In the genomic region with DNA sequence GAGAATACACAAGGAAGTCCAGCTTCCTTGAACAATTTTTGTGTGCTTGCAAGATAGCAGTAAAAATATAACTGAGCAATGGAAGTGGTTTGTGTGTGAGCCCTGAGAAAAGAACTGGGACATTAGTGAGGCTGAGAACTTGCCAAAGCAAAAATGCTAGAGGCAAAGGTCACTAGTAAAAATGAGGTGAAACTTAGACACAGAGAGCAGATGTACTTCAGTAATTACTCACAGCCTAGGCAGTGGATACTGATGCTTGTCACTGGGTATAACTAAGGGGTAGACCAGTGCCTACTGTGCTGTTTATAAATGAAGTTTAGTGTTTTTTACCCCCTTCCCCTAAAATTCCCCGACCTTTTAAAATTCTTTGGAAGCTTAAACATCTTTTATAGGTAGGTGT, we compare ENCODE assay signal across 23 cellular contexts.
DNase-seq lines count a peak whose midpoint lies in the region; ATAC-seq and TF ChIP-seq lines count a peak whose summit lies in the region.
"Had no signal": no experiment of that assay in that cellular context is flagged by ENCODE, and none has a peak within 500 bp of the region (broad histone marks: within the 10 kb centered on the region; RNA-seq: fewer than 3 reads in every experiment).

No MANE protein-coding gene starts in this region.

- peaks cover 20% of the 10 kb centered on the region for H3K4me1 Mint-ChIP-seq in activated naive CD4-positive, alpha-beta T cell treated with anti-CD3 and anti-CD28 coated beads for 36 hours (ENCODE audit: low read depth)
- peaks cover 14% of the 10 kb centered on the region for H3K4me1 Mint-ChIP-seq in stimulated activated naive CD8-positive, alpha-beta T cell treated with anti-CD3 and anti-CD28 coated beads, Interleukin-15, amount 100 ng/mL, for 72 hours

- peaks cover 10 to 43% of the 10 kb centered on the region in 2 donors for H3K36me3 Mint-ChIP-seq in activated naive CD4-positive, alpha-beta T cell treated with anti-CD3 and anti-CD28 coated beads, Interleukin-2, amount 50 U/mL, for 72 hours
- peaks cover 4% of the 10 kb centered on the region for H3K36me3 Mint-ChIP-seq in activated naive CD4-positive, alpha-beta T cell treated with anti-CD3 and anti-CD28 coated beads for 36 hours (ENCODE audit: low read depth)

- 95% methylated on average over 1 of the region's 1 CpG for WGBS in right cardiac atrium

- peak; percentile 67 to 68 for ATAC-seq in activated naive CD4-positive, alpha-beta T cell treated with anti-CD3 and anti-CD28 coated beads, Interleukin-2, amount 50 U/mL, for 72 hours
- ATAC-seq in HG02938 (IDR thresholded peaks at IDR 0.05; ENCODE audit: unreplicated experiment) (peak; percentile 72), GM21717 (IDR thresholded peaks at IDR 0.05; ENCODE audit: unreplicated experiment) (no peak), right cardiac atrium (no peak)
- peak; percentile 72 for ATAC-seq in stimulated activated naive CD8-positive, alpha-beta T cell treated with anti-CD3 and anti-CD28 coated beads, Interleukin-15, amount 100 ng/mL, for 72 hours
- ATAC-seq: naive thymus-derived CD4-positive, alpha-beta T cell had no signal

- CTCF ChIA-PET in activated naive CD4-positive, alpha-beta T cell treated with anti-CD3 and anti-CD28 coated beads for 36 hours (lab: Charles Lee): interaction anchor here (0.6 kb wide), 1 partner anchor 521 kb away, joined by 3 read pairs; no protein-coding TSS in a partner anchor

- no peaks in the 10 kb centered on the region for H3K27me3 Mint-ChIP-seq in activated naive CD4-positive, alpha-beta T cell treated with anti-CD3 and anti-CD28 coated beads for 36 hours (ENCODE audit: low read depth)
- H3K27me3 Mint-ChIP-seq in stimulated activated naive CD8-positive, alpha-beta T cell treated with anti-CD3 and anti-CD28 coated beads, Interleukin-15, amount 100 ng/mL, for 72 hours: no peaks in the 10 kb centered on the region

- no peaks in the 10 kb centered on the region for H3K27me3 ChIP-seq in right cardiac atrium (ENCODE audit: control insufficient read depth, insufficient read depth)
- H3K27me3 ChIP-seq: testis had no signal

- peaks cover 6 to 30% of the 10 kb centered on the region in 2 donors for H3K9me3 Mint-ChIP-seq in activated naive CD4-positive, alpha-beta T cell treated with anti-CD3 and anti-CD28 coated beads, Interleukin-2, amount 50 U/mL, for 72 hours
- peaks cover 2% of the 10 kb centered on the region for H3K9me3 Mint-ChIP-seq in activated naive CD4-positive, alpha-beta T cell treated with anti-CD3 and anti-CD28 coated beads for 36 hours
- H3K9me3 Mint-ChIP-seq in stimulated activated naive CD8-positive, alpha-beta T cell treated with anti-CD3 and anti-CD28 coated beads, Interleukin-15, amount 100 ng/mL, for 72 hours: peaks cover 12 to 32% of the 10 kb centered on the region in 2 donors

- peaks cover 3% of the 10 kb centered on the region for H3K4me1 ChIP-seq in right cardiac atrium (ENCODE audit: control insufficient read depth, insufficient read depth, low read length)
- H3K4me1 ChIP-seq: testis had no signal

- TF ChIP-seq CTCF in astrocyte of the spinal cord (IDR thresholded peaks at IDR 0.05; ENCODE audit: low read depth, low read length): no peak

- H3K27ac Mint-ChIP-seq in activated naive CD4-positive, alpha-beta T cell treated with anti-CD3 and anti-CD28 coated beads, Interleukin-2, amount 50 U/mL, for 72 hours: no peak overlapping the region
- H3K27ac Mint-ChIP-seq in activated naive CD4-positive, alpha-beta T cell treated with anti-CD3 and anti-CD28 coated beads for 36 hours: no peak overlapping the region
- H3K27ac Mint-ChIP-seq in stimulated activated naive CD8-positive, alpha-beta T cell treated with anti-CD3 and anti-CD28 coated beads, Interleukin-15, amount 100 ng/mL, for 72 hours: no peak overlapping the region
- H3K27ac Mint-ChIP-seq: naive thymus-derived CD4-positive, alpha-beta T cell; progenitor cell of endocrine pancreas had no signal

- H3K27ac ChIP-seq in right cardiac atrium (ENCODE audit: low read length) (no peak overlapping the region), caudate nucleus (ENCODE audit: low read depth, low read length) (no peak overlapping the region)
- H3K27ac ChIP-seq: C4-2B, testis had no signal

- no peak overlapping the region for H3K4me3 Mint-ChIP-seq in activated naive CD4-positive, alpha-beta T cell treated with anti-CD3 and anti-CD28 coated beads for 36 hours
- no peak overlapping the region for H3K4me3 Mint-ChIP-seq in stimulated activated naive CD8-positive, alpha-beta T cell treated with anti-CD3 and anti-CD28 coated beads, Interleukin-15, amount 100 ng/mL, for 72 hours
- H3K4me3 Mint-ChIP-seq: naive thymus-derived CD4-positive, alpha-beta T cell had no signal

- no peaks in the 10 kb centered on the region for H3K9me3 ChIP-seq in right cardiac atrium (ENCODE audit: control insufficient read depth, low read length)
- H3K9me3 ChIP-seq: testis had no signal

- in situ Hi-C loops in astrocyte of the spinal cord (cut with HindIII; ENCODE audit: low sequenced_read_pairs): no loop called here

- no peak overlapping the region for H3K4me3 ChIP-seq in astrocyte of the spinal cord (ENCODE audit: low read depth, low read length)
- no peak overlapping the region for H3K4me3 ChIP-seq in right cardiac atrium (ENCODE audit: low read length)
- H3K4me3 ChIP-seq: smooth muscle cell, testis had no signal

- intact Hi-C loops in activated naive CD4-positive, alpha-beta T cell treated with anti-CD3 and anti-CD28 coated beads for 36 hours (cut with micrococcal nuclease): no loop called here
- intact Hi-C loops in right cardiac atrium (cut with DNase I): no loop called here

- DNase-seq in activated naive CD4-positive, alpha-beta T cell treated with anti-CD3 and anti-CD28 coated beads, Interleukin-2, amount 50 U/mL, for 72 hours (ENCODE audit: low spot score in 2 of 2): no peak
- DNase-seq in activated naive CD4-positive, alpha-beta T cell treated with anti-CD3 and anti-CD28 coated beads for 36 hours: no peak
- peak; percentile 5 for DNase-seq in astrocyte of the spinal cord (ENCODE audit: low read depth, low spot score)
- DNase-seq in stimulated activated naive CD8-positive, alpha-beta T cell treated with anti-CD3 and anti-CD28 coated beads, Interleukin-15, amount 100 ng/mL, for 72 hours: no peak
- no peak for DNase-seq in right cardiac atrium
- no peak for DNase-seq in caudate nucleus (lab: John Stamatoyannopoulos, UW)
- DNase-seq: 8988T; activated gamma-delta T cell; aorta; DMS 273 treated with DMSO at 0.1 percent for 48 hours; GF-D8; IMR-90; kidney; naive thymus-derived CD4-positive, alpha-beta T cell; NCI-H1694; NCI-H226; stimulated activated CD8-positive, alpha-beta memory T cell treated with anti-CD3 and anti-CD28 coated beads, Interleukin-4, amount 100 ng/mL, for 48 hours; testis had no signal

Comparison
In these comparisons a context has a peak if more than half of its experiments do, and no peak if none do; other contexts are left out.
1. ATAC-seq: peak in activated naive CD4-positive, alpha-beta T cell treated with anti-CD3 and anti-CD28 coated beads, Interleukin-2, amount 50 U/mL, for 72 hours (2 of 2), HG02938 (single experiment) and stimulated activated naive CD8-positive, alpha-beta T cell treated with anti-CD3 and anti-CD28 coated beads, Interleukin-15, amount 100 ng/mL, for 72 hours (single experiment); none in GM21717 (single experiment) and right cardiac atrium (0 of 2).